In the genomic region with DNA sequence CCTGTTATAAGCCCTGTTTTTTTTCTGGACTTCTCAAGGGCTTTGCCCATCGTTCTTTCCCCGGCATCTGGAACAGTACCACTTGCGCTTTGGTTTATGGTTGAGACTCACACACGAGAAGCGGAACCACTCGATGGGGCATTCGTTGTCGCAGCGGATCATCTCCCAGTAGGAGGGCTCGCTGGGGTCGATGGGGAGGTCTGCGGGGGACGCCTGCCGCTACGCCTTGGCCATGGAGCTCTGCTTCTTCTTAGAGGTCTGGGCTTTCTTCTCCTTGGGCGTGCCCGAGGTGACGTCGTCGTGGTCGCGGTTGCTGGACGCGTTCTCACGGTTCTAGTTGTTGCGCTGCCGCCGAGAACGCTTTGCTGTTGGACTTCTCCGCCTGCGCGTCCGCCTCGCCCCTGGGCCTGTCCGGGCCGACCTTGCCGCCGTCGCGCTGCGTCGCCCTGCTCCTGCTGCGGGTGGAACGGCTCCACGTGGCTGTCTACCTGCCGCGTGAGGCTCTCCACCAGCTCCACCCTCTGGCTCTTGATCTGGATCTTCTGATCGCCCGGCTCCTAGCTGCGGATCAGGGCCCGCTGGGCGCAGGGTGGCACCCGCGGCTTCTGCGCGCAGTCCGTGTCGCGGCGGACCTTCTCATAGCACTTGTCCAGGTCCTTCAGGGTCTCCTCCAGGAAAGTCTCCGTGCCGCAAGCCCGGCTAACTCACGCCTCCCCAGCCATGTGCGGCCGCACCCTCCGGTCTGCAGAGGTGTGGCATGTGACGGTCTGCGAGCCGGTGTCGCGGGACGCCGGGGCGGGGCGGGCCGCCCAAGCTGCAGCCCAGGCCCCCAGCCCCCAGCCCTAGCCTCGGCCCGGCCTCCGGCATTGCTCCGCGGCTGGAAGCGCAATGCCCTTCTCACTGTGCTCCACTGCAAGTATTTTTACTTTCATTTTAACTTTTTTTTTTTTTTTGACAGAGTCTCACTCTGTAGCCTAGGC, we compare ENCODE assay signal across 9 cellular contexts. TPM values are rescaled to one million over a fixed set of nuclear protein-coding genes. Genes with fewer than 3 reads are reported as not detected.
DNase-seq lines count a peak whose midpoint lies in the region; ATAC-seq, FAIRE-seq and TF ChIP-seq lines count a peak whose summit lies in the region.
"Had no signal": no experiment of that assay in that cellular context is flagged by ENCODE, and none has a peak within 500 bp of the region (broad histone marks: within the 10 kb centered on the region; RNA-seq: fewer than 3 reads in every experiment).

No MANE protein-coding gene starts in this region.

- H3K9me3 Mint-ChIP-seq in activated naive CD8-positive, alpha-beta T cell treated with anti-CD3 and anti-CD28 coated beads, Interleukin-2, amount 50 U/mL, for 24 hours: no peaks in the 10 kb centered on the region

- in situ Hi-C loops in KBM-7 (cut with MboI; ENCODE audit: low pct_unique_long_range_greater_than_20kb, low sequenced_read_pairs): no loop called here

- H3K27me3 ChIP-seq in keratinocyte (ENCODE audit: control insufficient read depth, extremely low read depth, insufficient read depth, low read length): no peaks in the 10 kb centered on the region

- no peaks in the 10 kb centered on the region for H3K4me1 ChIP-seq in keratinocyte (ENCODE audit: control insufficient read depth, extremely low read depth, insufficient read depth, low read length)

- H3K27ac ChIP-seq in RWPE1 (no peak overlapping the region), keratinocyte (ENCODE audit: control insufficient read depth, insufficient read depth, low read length) (no peak overlapping the region)
- H3K27ac ChIP-seq: epithelial cell of prostate had no signal

- peak overlapping the region; percentile 75 for H3K27ac Mint-ChIP-seq in activated naive CD8-positive, alpha-beta T cell treated with anti-CD3 and anti-CD28 coated beads, Interleukin-2, amount 50 U/mL, for 24 hours

- H3K9me3 ChIP-seq in keratinocyte (ENCODE audit: control insufficient read depth, low read depth, low read length): peaks cover 2% of the 10 kb centered on the region

- CTCF ChIA-PET in RWPE1 (lab: Yijun Ruan, JAX): no interaction called here

- TF ChIP-seq CTCF in RWPE1 (conservative IDR thresholded peaks at IDR 0.05; ENCODE audit: low read depth) (no peak), keratinocyte (optimal IDR thresholded peaks at IDR 0.05 in 1 of 3, IDR thresholded peaks at IDR 0.05 in 1 of 3, conservative IDR thresholded peaks at IDR 0.05 in 1 of 3; ENCODE audit: extremely low read depth in 1 of 3, insufficient read depth in 2 of 3, low read length in 3 of 3) (no peak)

- DNase-seq in AG08396 (ENCODE audit: low spot score) (peak; percentile 39), RWPE1 (ENCODE audit: low spot score) (peak; percentile 7), keratinocyte (ENCODE audit: low read depth, low spot score) (no peak), NCI-H524 treated with DMSO at 0.1 percent for 48 hours (lab: John Stamatoyannopoulos, UW) (no peak), KBM-7 (no peak)
- peak; percentile 59 for DNase-seq in activated naive CD8-positive, alpha-beta T cell treated with anti-CD3 and anti-CD28 coated beads, Interleukin-2, amount 50 U/mL, for 24 hours
- DNase-seq in stimulated activated CD4-positive, alpha-beta T cell treated with anti-CD3 and anti-CD28 coated beads, Interleukin-4, amount 100 ng/mL, for 24 hours: peak; percentile 30

- peaks cover 2% of the 10 kb centered on the region for H3K36me3 Mint-ChIP-seq in activated naive CD8-positive, alpha-beta T cell treated with anti-CD3 and anti-CD28 coated beads, Interleukin-2, amount 50 U/mL, for 24 hours (ENCODE audit: low read depth)

- H3K4me1 Mint-ChIP-seq in activated naive CD8-positive, alpha-beta T cell treated with anti-CD3 and anti-CD28 coated beads, Interleukin-2, amount 50 U/mL, for 24 hours: peaks cover 21% of the 10 kb centered on the region

- POLR2A ChIA-PET in RWPE1 (lab: Yijun Ruan, JAX; ENCODE audit: low non-redundant PET): no interaction called here

- H3K36me3 ChIP-seq in keratinocyte (ENCODE audit: control insufficient read depth in 2 of 2, extremely low read depth in 1 of 2, insufficient read depth in 2 of 2, low read length in 2 of 2): no peaks in the 10 kb centered on the region

- no peaks in the 10 kb centered on the region for H3K9me1 ChIP-seq in keratinocyte (ENCODE audit: control insufficient read depth, extremely low read depth, insufficient read depth, low read length)

- H3K9ac ChIP-seq in keratinocyte (ENCODE audit: control insufficient read depth, extremely low read depth, insufficient read depth, low read length): peak overlapping the region; percentile 4

- H3K4me2 ChIP-seq in keratinocyte (ENCODE audit: control insufficient read depth, extremely low read depth, insufficient read depth, low read depth, low read length): peak overlapping the region; percentile 67

- H3K27me3 Mint-ChIP-seq in activated naive CD8-positive, alpha-beta T cell treated with anti-CD3 and anti-CD28 coated beads, Interleukin-2, amount 50 U/mL, for 24 hours: no peaks in the 10 kb centered on the region

- dilution Hi-C loops in keratinocyte (cut with MboI; ENCODE audit: extremely low pct_ligation_motif_present, low sequenced_read_pairs): no loop called here

- H3K4me3 Mint-ChIP-seq in activated naive CD8-positive, alpha-beta T cell treated with anti-CD3 and anti-CD28 coated beads, Interleukin-2, amount 50 U/mL, for 24 hours: peak overlapping the region; percentile 81

- FAIRE-seq in keratinocyte (lab: Jason Lieb, UNC): no peak

- ATAC-seq in GM19452 (IDR thresholded peaks at IDR 0.05; ENCODE audit: unreplicated experiment): peak; percentile 61
- ATAC-seq in activated naive CD8-positive, alpha-beta T cell treated with anti-CD3 and anti-CD28 coated beads, Interleukin-2, amount 50 U/mL, for 24 hours: peak; percentile 85

- no peaks in the 10 kb centered on the region for H3K79me2 ChIP-seq in keratinocyte (ENCODE audit: control insufficient read depth, insufficient read depth, low read length)

- H4K20me1 ChIP-seq in keratinocyte (ENCODE audit: control insufficient read depth, extremely low read depth, insufficient read depth, low read length): no peaks in the 10 kb centered on the region

- H3K4me3 ChIP-seq in keratinocyte (ENCODE audit: control insufficient read depth in 2 of 3, extremely low read depth in 1 of 3, insufficient read depth in 2 of 3, low read depth in 1 of 3, low read length in 3 of 3): peak overlapping the region; percentile 27 to 52 (median 48)

- H2AFZ ChIP-seq in keratinocyte (ENCODE audit: control insufficient read depth, low read length): peak overlapping the region; percentile 75

RNA-seq across cellular contexts. Expression of a gene that starts 40.5 kb away (rescaled TPM):
- 58.7 to 155 TPM (median 136 TPM) in 3 replicates for polyA plus RNA-seq in keratinocyte
- polyA plus RNA-seq in keratinocyte (2011; ENCODE audit: low read depth): 48.0 TPM
- 15.7 and 24.9 TPM in 2 replicates for polyA plus RNA-seq in keratinocyte (2011; cell fraction: cytosol; rRNA removed)
- polyA plus RNA-seq in keratinocyte (2011; cell fraction: nucleus; rRNA removed): 614 and 740 TPM in 2 replicates
- 26.0 and 51.9 TPM in 2 replicates for polyA plus RNA-seq in keratinocyte (2012; ENCODE audit: low replicate concordance)
- polyA minus RNA-seq in keratinocyte: 76.4 to 263 TPM (median 169 TPM) in 3 replicates
- polyA minus RNA-seq in keratinocyte (2011; cell fraction: cytosol; rRNA and poly(A)+ RNA removed): 34.5 TPM
- 160 and 266 TPM in 2 replicates for polyA minus RNA-seq in keratinocyte (2011; cell fraction: nucleus; rRNA and poly(A)+ RNA removed)

Comparison
In these comparisons a context has a peak if more than half of its experiments do, and no peak if none do; other contexts are left out.
1. DNase-seq: peak in AG08396 (single experiment), RWPE1 (single experiment), activated naive CD8-positive, alpha-beta T cell treated with anti-CD3 and anti-CD28 coated beads, Interleukin-2, amount 50 U/mL, for 24 hours (single experiment) and stimulated activated CD4-positive, alpha-beta T cell treated with anti-CD3 and anti-CD28 coated beads, Interleukin-4, amount 100 ng/mL, for 24 hours (single experiment); none in keratinocyte (single experiment), NCI-H524 treated with DMSO at 0.1 percent for 48 hours (single experiment) and KBM-7 (single experiment).